ENCODE assay signal across 16 cellular contexts in genomic region chr1:21639594-21640041, GRCh38. TPM values are rescaled to one million over a fixed set of nuclear protein-coding genes. Genes with fewer than 3 reads are reported as not detected.
DNase-seq lines count a peak whose midpoint lies in the region; ATAC-seq and TF ChIP-seq lines count a peak whose summit lies in the region.
"Had no signal": no experiment of that assay in that cellular context is flagged by ENCODE, and none has a peak within 500 bp of the region (broad histone marks: within the 10 kb centered on the region; RNA-seq: fewer than 3 reads in every experiment).

No MANE protein-coding gene starts in this region.

- H3K4me1 Mint-ChIP-seq in endodermal cell = peaks cover 33% of the 10 kb centered on the region
- H3K4me1 Mint-ChIP-seq in activated CD8-positive, alpha-beta T cell treated with anti-CD3 and anti-CD28 coated beads, Interleukin-2, amount 10 ng/mL, durations not matched to agents 7 days and 5 days (ENCODE audit: low read depth) = no peaks in the 10 kb centered on the region

- H3K4ac ChIP-seq in neuronal stem cell (ENCODE audit: low read length) = no peak overlapping the region

- peak; percentile 94 for DNase-seq in endodermal cell
- DNase-seq in neuronal stem cell (ENCODE audit: low spot score) = no peak
- no peak for DNase-seq in hippocampal formation (lab: John Stamatoyannopoulos, UW)
- no peak for DNase-seq in cerebellar cortex (ENCODE audit: low spot score)
- no peak for DNase-seq in activated CD8-positive, alpha-beta T cell treated with anti-CD3 and anti-CD28 coated beads, Interleukin-2, amount 10 ng/mL, durations not matched to agents 7 days and 5 days
- DNase-seq: activated CD4-positive, alpha-beta T cell treated with anti-CD3 and anti-CD28 coated beads, Interleukin-2, amount 50 U/mL, for 48 hours; Caco-2; foreskin melanocyte; NCI-H1105; NCI-H2227 treated with DMSO at 0.1 percent for 48 hours; stimulated activated CD4-positive, alpha-beta T cell treated with anti-CD3 and anti-CD28 coated beads, Interleukin-2, amount 100 ng/mL, for 48 hours; uterus had no signal

- H3K18ac ChIP-seq in neuronal stem cell (ENCODE audit: low read length) = peak overlapping the region; percentile 64

- H3K4me3 ChIP-seq in HEK293 (ENCODE audit: low read depth, low read length) = no peak overlapping the region
- no peak overlapping the region for H3K4me3 ChIP-seq in endodermal cell (ENCODE audit: low read length)
- H3K4me3 ChIP-seq in neuronal stem cell (ENCODE audit: low read length in 2 of 2) = no peak overlapping the region
- H3K4me3 ChIP-seq: ascending aorta, uterus had no signal

- H3K36me3 Mint-ChIP-seq in endodermal cell (ENCODE audit: low read depth) = no peaks in the 10 kb centered on the region
- H3K36me3 Mint-ChIP-seq in activated CD8-positive, alpha-beta T cell treated with anti-CD3 and anti-CD28 coated beads, Interleukin-2, amount 10 ng/mL, durations not matched to agents 7 days and 5 days (ENCODE audit: low read depth) = no peaks in the 10 kb centered on the region

- no peak for ATAC-seq in HG02763 (IDR thresholded peaks at IDR 0.05; ENCODE audit: unreplicated experiment)
- no peak for ATAC-seq in activated CD8-positive, alpha-beta T cell treated with anti-CD3 and anti-CD28 coated beads, Interleukin-2, amount 10 ng/mL, durations not matched to agents 7 days and 5 days

- no peak overlapping the region for H2BK12ac ChIP-seq in neuronal stem cell (ENCODE audit: low read length)

- CTCF ChIA-PET in HEK293 (lab: Yijun Ruan, JAX) = interaction anchor here (0.9 to 1.2 kb wide), 2 partner anchors 44 to 99 kb away, joined by 5 to 6 read pairs; no protein-coding TSS in a partner anchor
- CTCF ChIA-PET in activated CD8-positive, alpha-beta T cell treated with anti-CD3 and anti-CD28 coated beads, Interleukin-2, amount 10 ng/mL, durations not matched to agents 7 days and 5 days (lab: Charles Lee) = no interaction called here

- no peak overlapping the region for H4K91ac ChIP-seq in neuronal stem cell (ENCODE audit: low read depth, low read length, poor library complexity)

- H2BK120ac ChIP-seq in neuronal stem cell (ENCODE audit: low read depth, low read length) = no peak overlapping the region

- no peaks in the 10 kb centered on the region for H3K27me3 ChIP-seq in endodermal cell (ENCODE audit: control insufficient read depth, insufficient read depth, low read length, poor library complexity, severe bottlenecking)
- H3K27me3 ChIP-seq in neuronal stem cell (ENCODE audit: control insufficient read depth in 3 of 3, insufficient read depth in 3 of 3, low read depth in 1 of 3, low read length in 3 of 3) = peaks cover 0 to 17% (median 0%) of the 10 kb centered on the region in 3 experiments
- H3K27me3 ChIP-seq: ascending aorta, uterus had no signal

- H2BK5ac ChIP-seq in neuronal stem cell (ENCODE audit: low read length) = no peak overlapping the region

- H3K27ac ChIP-seq in 22Rv1 (peak overlapping the region; percentile 50), HEK293 (ENCODE audit: extremely low read depth, low read depth, low read length) (no peak overlapping the region), endodermal cell (ENCODE audit: low read depth, low read length) (no peak overlapping the region), neuronal stem cell (replicated peaks; ENCODE audit: low read length) (no peak overlapping the region)
- H3K27ac ChIP-seq: ascending aorta, uterus had no signal

- H3K4me2 ChIP-seq in neuronal stem cell (ENCODE audit: insufficient read depth, low read length, poor library complexity, severe bottlenecking) = no peak overlapping the region

- H3K36me3 ChIP-seq in HEK293 (ENCODE audit: control insufficient read depth in 2 of 2, insufficient read depth in 1 of 2, low read length in 2 of 2) (no peaks in the 10 kb centered on the region), endodermal cell (ENCODE audit: control insufficient read depth, insufficient read depth, low read length) (no peaks in the 10 kb centered on the region), neuronal stem cell (replicated peaks in 1 of 2; ENCODE audit: control insufficient read depth in 2 of 2, insufficient read depth in 2 of 2, low read length in 2 of 2) (no peaks in the 10 kb centered on the region)
- H3K36me3 ChIP-seq: ascending aorta, uterus had no signal

- H3K9ac ChIP-seq in endodermal cell (ENCODE audit: extremely low read depth, low read length, poor library complexity, severe bottlenecking) (no peak overlapping the region), neuronal stem cell (ENCODE audit: low read depth, low read length, poor library complexity) (no peak overlapping the region)

- peak overlapping the region; percentile 65 for H3K27ac Mint-ChIP-seq in endodermal cell
- H3K27ac Mint-ChIP-seq in activated CD8-positive, alpha-beta T cell treated with anti-CD3 and anti-CD28 coated beads, Interleukin-2, amount 10 ng/mL, durations not matched to agents 7 days and 5 days = no peak overlapping the region

- peaks cover 5% of the 10 kb centered on the region; the same call in 1 of the 2 replicates for H3K4me1 ChIP-seq in HEK293 (ENCODE audit: control insufficient read depth, insufficient read depth, low read length)
- peaks cover 17% of the 10 kb centered on the region for H3K4me1 ChIP-seq in endodermal cell (ENCODE audit: control insufficient read depth, insufficient read depth, low read length)
- peaks cover 3 to 4% of the 10 kb centered on the region in 2 donors for H3K4me1 ChIP-seq in neuronal stem cell (ENCODE audit: control insufficient read depth in 2 of 2, insufficient read depth in 1 of 2, low read depth in 1 of 2, low read length in 2 of 2)
- H3K4me1 ChIP-seq: ascending aorta, uterus had no signal

- no peak overlapping the region for H3K14ac ChIP-seq in neuronal stem cell (ENCODE audit: low read length)

- TF ChIP-seq CTCF in 22Rv1 (IDR thresholded peaks at IDR 0.05) (no peak), HEK293 (tag by site-specific recombination; IDR thresholded peaks at IDR 0.05) (no peak), endodermal cell (conservative IDR thresholded peaks at IDR 0.05) (no peak)

- H2AFZ ChIP-seq in neuronal stem cell (ENCODE audit: low read length) = no peak overlapping the region

- no peak overlapping the region for H3K23ac ChIP-seq in neuronal stem cell (ENCODE audit: low read depth, low read length, poor library complexity)

- H3K79me1 ChIP-seq in neuronal stem cell (ENCODE audit: low read depth, low read length) = no peaks in the 10 kb centered on the region

- no peak overlapping the region for H2AK5ac ChIP-seq in neuronal stem cell (ENCODE audit: low read depth, low read length)

- no peaks in the 10 kb centered on the region for H3K9me3 Mint-ChIP-seq in endodermal cell
- no peaks in the 10 kb centered on the region for H3K9me3 Mint-ChIP-seq in activated CD8-positive, alpha-beta T cell treated with anti-CD3 and anti-CD28 coated beads, Interleukin-2, amount 10 ng/mL, durations not matched to agents 7 days and 5 days (ENCODE audit: insufficient read depth)

- WGBS in endodermal cell (ENCODE audit: insufficient coverage in 1 of 2, insufficient read length in 1 of 2), 2 experiments = 65 to 68% methylated on average over 6 to 20 of the region's 24 CpGs
- whole genome bisulfite sequencing in neuronal stem cell (ENCODE audit: extremely low coverage in 2 of 2, insufficient read length in 2 of 2, insufficient replicate concordance in 1 of 2), 2 donors = no CpG with 5 or more reads among the region's 24 CpGs

- no peak overlapping the region for H4K8ac ChIP-seq in neuronal stem cell (ENCODE audit: low read depth, low read length)

- H2BK15ac ChIP-seq in neuronal stem cell (ENCODE audit: low read length) = no peak overlapping the region

- no peaks in the 10 kb centered on the region for H3K27me3 Mint-ChIP-seq in endodermal cell (ENCODE audit: insufficient read depth)
- peaks cover 3% of the 10 kb centered on the region for H3K27me3 Mint-ChIP-seq in activated CD8-positive, alpha-beta T cell treated with anti-CD3 and anti-CD28 coated beads, Interleukin-2, amount 10 ng/mL, durations not matched to agents 7 days and 5 days (ENCODE audit: low read depth)

- H3K9me3 ChIP-seq in HEK293 (ENCODE audit: control insufficient read depth, insufficient read depth, low read depth, low read length) = no peaks in the 10 kb centered on the region
- no peaks in the 10 kb centered on the region for H3K9me3 ChIP-seq in endodermal cell (ENCODE audit: control insufficient read depth, low read length)
- no peaks in the 10 kb centered on the region for H3K9me3 ChIP-seq in neuronal stem cell (replicated peaks in 1 of 2; ENCODE audit: control insufficient read depth in 2 of 2, insufficient read depth in 1 of 2, low read depth in 1 of 2, low read length in 2 of 2)
- H3K9me3 ChIP-seq: ascending aorta, Caco-2, uterus had no signal

- POLR2A ChIA-PET in HEK293 (lab: Yijun Ruan, JAX) = interaction anchor here (1.2 kb wide), 1 partner anchor 8 kb away, joined by 4 read pairs; no protein-coding TSS in a partner anchor
- POLR2A ChIA-PET in activated CD8-positive, alpha-beta T cell treated with anti-CD3 and anti-CD28 coated beads, Interleukin-2, amount 10 ng/mL, durations not matched to agents 7 days and 5 days (lab: Charles Lee) = no interaction called here

- no peak overlapping the region for H3K4me3 Mint-ChIP-seq in endodermal cell
- H3K4me3 Mint-ChIP-seq in activated CD8-positive, alpha-beta T cell treated with anti-CD3 and anti-CD28 coated beads, Interleukin-2, amount 10 ng/mL, durations not matched to agents 7 days and 5 days = no peak overlapping the region

TF ChIP-seq in HEK293, 187 proteins besides CTCF, POLR2A, EP300 and RAD21 (continues in another document):
- TF ChIP-seq EGR2 (tag by site-specific recombination; IDR thresholded peaks at IDR 0.05; ENCODE audit: low read depth) (peak; percentile 93), ZNF747 (tag by site-specific recombination; IDR thresholded peaks at IDR 0.05) (no peak), ZFHX2 (tag by site-specific recombination; conservative IDR thresholded peaks at IDR 0.05) (peak; percentile 91), ZNF830 (tag by site-specific recombination; IDR thresholded peaks at IDR 0.05; ENCODE audit: low read depth) (no peak), PRDM1 (tag by site-specific recombination; IDR thresholded peaks at IDR 0.05) (peak; percentile 21; the same call in 1 of the 2 replicates), KLF1 (tag by site-specific recombination; IDR thresholded peaks at IDR 0.05) (peak; percentile 95), REPIN1 (tag by site-specific recombination; IDR thresholded peaks at IDR 0.05; ENCODE audit: low read depth) (no peak), SETDB1 (IDR thresholded peaks at IDR 0.05; ENCODE audit: insufficient read length, low read length) (no peak)

RNA-seq across cellular contexts. Expression of gene RAP1GAP, which starts 29.5 kb away (rescaled TPM):
- 1 to 10 TPM; 8.0 to 8.2 TPM for total RNA-seq in endodermal cell
- polyA plus RNA-seq in endodermal cell (2013, experiment 1 of 2) = 5.2 TPM
- polyA plus RNA-seq in endodermal cell (2013, experiment 2 of 2) = 5.8 TPM
- 3.2 TPM for polyA plus RNA-seq in neuronal stem cell (2013, experiment 1 of 2)
- polyA plus RNA-seq in neuronal stem cell (2013, experiment 2 of 2) = 3.1 TPM
- total RNA-seq in activated CD8-positive, alpha-beta T cell treated with anti-CD3 and anti-CD28 coated beads, Interleukin-2, amount 10 ng/mL, durations not matched to agents 7 days and 5 days = under 1 TPM in 1 of 2 experiments, not detected in 1; 0.13 TPM

Comparison
In these comparisons a context has a peak if more than half of its experiments do, and no peak if none do; other contexts are left out.
1. RNA of gene RAP1GAP, which starts 29.5 kb away (total RNA-seq): 8.0 to 8.2 TPM in endodermal cell; 0.13 TPM in activated CD8-positive, alpha-beta T cell treated with anti-CD3 and anti-CD28 coated beads, Interleukin-2, amount 10 ng/mL, durations not matched to agents 7 days and 5 days; every median in the first group is over 4 times any median in the second.